In the genomic region with DNA sequence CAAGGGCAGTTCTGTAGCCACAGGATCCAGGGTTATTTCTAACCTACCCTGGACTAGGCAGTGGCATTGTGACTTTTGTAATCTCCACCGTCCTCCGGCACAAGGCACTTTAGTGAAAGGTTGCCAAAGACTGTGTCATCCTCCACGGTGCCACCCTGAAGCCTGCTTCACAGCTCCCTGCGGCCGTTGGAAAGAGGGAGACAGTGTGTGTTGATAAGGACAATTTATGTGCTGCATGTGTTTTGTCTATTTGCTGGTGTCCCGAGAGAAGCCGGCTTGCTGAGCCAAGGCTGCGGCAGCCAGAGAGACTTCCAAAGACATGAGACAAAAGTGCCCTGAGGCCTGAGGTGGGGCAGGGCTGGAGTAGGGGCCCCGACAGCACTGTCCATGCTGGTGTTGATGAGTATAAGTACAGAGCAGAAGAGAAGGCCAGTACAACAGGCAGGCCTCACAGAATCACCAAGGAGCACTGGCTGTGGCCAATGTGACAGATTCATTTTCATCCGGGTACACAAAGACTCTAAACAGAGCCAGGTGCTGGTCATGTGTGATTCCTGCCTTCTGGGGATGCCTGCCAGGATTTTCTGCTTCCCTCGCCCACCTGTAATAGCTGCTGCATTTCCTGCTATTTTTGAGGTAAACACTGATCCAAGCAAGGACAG, we compare ENCODE assay signal across 14 cellular contexts. TPM values are rescaled to one million over a fixed set of nuclear protein-coding genes. Genes with fewer than 3 reads are reported as not detected.
A peak's percentile ranks its signal among the peaks of the same experiment; 100 is the strongest.
DNase-seq lines count a peak whose midpoint lies in the region; ATAC-seq and TF ChIP-seq lines count a peak whose summit lies in the region.
"Had no signal": no experiment of that assay in that cellular context is flagged by ENCODE, and none has a peak within 500 bp of the region (broad histone marks: within the 10 kb centered on the region; RNA-seq: fewer than 3 reads in every experiment).

No MANE protein-coding gene starts in this region.

- DNase-seq in NCI-H1694 treated with DMSO at 0.1 percent for 48 hours (lab: John Stamatoyannopoulos, UW) (peak; percentile 14), NCI-H1694 (lab: John Stamatoyannopoulos, UW) (no peak), right atrium auricular region (ENCODE audit: low spot score) (peak; percentile 58), omental fat pad (ENCODE audit: low spot score) (no peak), putamen (ENCODE audit: low spot score) (no peak)
- DNase-seq: DND-41; effector memory CD4-positive, alpha-beta T cell; MG63; natural killer cell; stimulated activated naive B cell treated with anti-CD40 and anti-IgM and Interleukin-4, amounts not matched to agents 10 μg/mL and 1 μg/mL and 100 μg/mL, for 72 hours had no signal

- no peak overlapping the region for H3K4me3 ChIP-seq in right atrium auricular region
- H3K4me3 ChIP-seq: MG63 had no signal

- no peaks in the 10 kb centered on the region for H3K36me3 ChIP-seq in right atrium auricular region
- H3K36me3 ChIP-seq: MG63 had no signal

- no peak for TF ChIP-seq CTCF in VCaP (conservative IDR thresholded peaks at IDR 0.05)
- no peak for TF ChIP-seq CTCF in right atrium auricular region (IDR thresholded peaks at IDR 0.05)
- TF ChIP-seq CTCF in omental fat pad (IDR thresholded peaks at IDR 0.05): no peak

- H3K4me1 ChIP-seq in right atrium auricular region: peaks cover 0 to 72% of the 10 kb centered on the region in 2 donors

- no peaks in the 10 kb centered on the region for H3K9me3 ChIP-seq in right atrium auricular region
- H3K9me3 ChIP-seq: MG63 had no signal

- ATAC-seq in omental fat pad (ENCODE audit: low FRiP score): no peak
- no peak for ATAC-seq in GM19023 (IDR thresholded peaks at IDR 0.05; ENCODE audit: unreplicated experiment)
- ATAC-seq: natural killer cell; stimulated activated naive B cell treated with anti-CD40 and anti-IgM and Interleukin-4, amounts not matched to agents 10 μg/mL and 1 μg/mL and 100 μg/mL, for 72 hours had no signal

- peak overlapping the region; percentile 82 for H3K27ac ChIP-seq in VCaP
- H3K27ac ChIP-seq in right atrium auricular region: peak overlapping the region; percentile 80 to 82
- peak overlapping the region; percentile 21 for H3K27ac ChIP-seq in temporal lobe (ENCODE audit: low read depth, low read length)
- H3K27ac ChIP-seq: HL-60 had no signal

- no peaks in the 10 kb centered on the region for H3K27me3 ChIP-seq in right atrium auricular region
- H3K27me3 ChIP-seq: MG63 had no signal

RNA-seq across cellular contexts. Expression of a gene that starts 40.8 kb away (rescaled TPM):
- 10 to 100 TPM; 22.2 to 26.8 TPM for total RNA-seq in right atrium auricular region
- 15.0 TPM for total RNA-seq in temporal lobe
- 10 to 100 TPM; 21.0 to 47.4 (median 35.7) TPM for total RNA-seq in omental fat pad

Comparison
In these comparisons a context has a peak if more than half of its experiments do, and no peak if none do; other contexts are left out.
1. DNase-seq: peak in NCI-H1694 treated with DMSO at 0.1 percent for 48 hours (single experiment) and right atrium auricular region (single experiment); none in NCI-H1694 (single experiment), omental fat pad (single experiment) and putamen (single experiment).
2. H3K27ac ChIP-seq: peak in every context shown above with its lines; median percentile 82 in VCaP; 81 in right atrium auricular region; 21 in temporal lobe.